Comparison of ENCODE assay signal across 8 cellular contexts in the genomic region with DNA sequence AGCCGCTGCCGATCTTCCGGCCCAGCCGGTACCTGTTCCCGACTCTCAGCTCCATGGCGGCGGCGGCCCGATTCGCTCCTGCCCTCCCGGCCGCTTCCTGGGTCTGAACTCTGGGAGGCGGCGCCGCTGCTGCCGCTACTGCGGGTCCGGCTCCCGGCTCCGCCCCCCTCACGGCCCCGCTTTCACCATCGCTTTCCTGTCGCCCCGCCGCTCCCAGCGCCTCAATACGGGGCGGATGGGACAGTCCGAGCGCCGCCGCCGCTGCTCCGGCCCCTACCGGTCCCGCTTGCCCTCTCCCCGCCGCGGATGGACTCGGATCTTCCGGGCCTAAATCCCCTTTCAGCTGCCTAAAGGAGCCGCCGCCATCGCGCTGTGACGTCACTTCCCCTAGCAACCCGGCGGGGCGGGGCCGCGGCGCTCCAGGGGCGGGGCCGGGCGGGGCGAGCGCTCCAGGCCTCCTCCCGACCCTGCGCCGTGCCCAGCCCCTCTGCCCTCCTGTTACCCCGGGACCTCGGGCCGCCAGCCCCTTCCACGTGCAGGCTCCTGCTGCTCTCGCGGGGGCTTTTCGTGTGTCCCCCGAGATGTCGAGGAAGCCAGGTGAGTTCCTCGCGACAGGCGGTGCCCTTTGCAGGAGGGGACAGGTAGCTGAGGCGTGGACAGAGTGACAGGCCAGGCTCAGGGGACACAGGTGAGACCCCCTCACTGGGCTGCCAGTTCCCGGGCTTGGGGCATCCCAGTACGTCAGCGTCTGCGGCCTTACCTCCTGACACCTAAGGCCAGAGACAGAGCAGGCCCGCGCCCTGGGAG.
A peak's percentile ranks its signal among the peaks of the same experiment; 100 is the strongest.
DNase-seq lines count a peak whose midpoint lies in the region; ATAC-seq and TF ChIP-seq lines count a peak whose summit lies in the region.

A gene (minus strand): TSS at position 374 of the 807 bp plus-strand sequence. CDS start 319 bp downstream, at position 55.

- peak; percentile 76 for TF ChIP-seq POLR2A in GM19099 (IDR thresholded peaks at IDR 0.05; ENCODE audit: extremely low read depth, insufficient read length, low read depth)

- DNase-seq in AG10803 (ENCODE audit: low read depth): peak; percentile 78
- DNase-seq in NCI-H526 (lab: John Stamatoyannopoulos, UW): peak; percentile 46 to 94
- DNase-seq in activated CD4-positive, alpha-beta T cell treated with anti-CD3 and anti-CD28 coated beads for 48 hours: peak; percentile 95
- DNase-seq in stimulated activated CD4-positive, alpha-beta T cell treated with anti-CD3 and anti-CD28 coated beads, Interleukin-1b, Interleukin-23, amount 100 ng/mL, for 24 hours (ENCODE audit: low read depth in 4 of 4, low spot score in 1 of 4): peak; percentile 79 to 91 (median 90)

- TF ChIP-seq CTCF in AG10803 (conservative IDR thresholded peaks at IDR 0.05; ENCODE audit: low read length): no peak

- no peaks in the 10 kb centered on the region for H3K27me3 ChIP-seq in layer of hippocampus (ENCODE audit: control insufficient read depth, insufficient read depth, low read length)

- H3K4me3 ChIP-seq in AG10803 (ENCODE audit: low read length): peak within 1 kb of the TSS; percentile 84

- ATAC-seq in HG03432 (IDR thresholded peaks at IDR 0.05; ENCODE audit: unreplicated experiment): peak; percentile 75

- peak within 1 kb of the TSS; percentile 96 for H3K27ac ChIP-seq in cingulate gyrus (ENCODE audit: low read depth, low read length)
- H3K27ac ChIP-seq in layer of hippocampus (ENCODE audit: low read depth, low read length): peak within 1 kb of the TSS; percentile 95

Comparison
In these comparisons a context has a peak if more than half of its experiments do, and no peak if none do; other contexts are left out.
1. Peak in every context shown above with its lines: DNase-seq, ATAC-seq, H3K4me3 ChIP-seq and H3K27ac ChIP-seq.